Comparison of ENCODE assay signal across 21 cellular contexts in the genomic region with DNA sequence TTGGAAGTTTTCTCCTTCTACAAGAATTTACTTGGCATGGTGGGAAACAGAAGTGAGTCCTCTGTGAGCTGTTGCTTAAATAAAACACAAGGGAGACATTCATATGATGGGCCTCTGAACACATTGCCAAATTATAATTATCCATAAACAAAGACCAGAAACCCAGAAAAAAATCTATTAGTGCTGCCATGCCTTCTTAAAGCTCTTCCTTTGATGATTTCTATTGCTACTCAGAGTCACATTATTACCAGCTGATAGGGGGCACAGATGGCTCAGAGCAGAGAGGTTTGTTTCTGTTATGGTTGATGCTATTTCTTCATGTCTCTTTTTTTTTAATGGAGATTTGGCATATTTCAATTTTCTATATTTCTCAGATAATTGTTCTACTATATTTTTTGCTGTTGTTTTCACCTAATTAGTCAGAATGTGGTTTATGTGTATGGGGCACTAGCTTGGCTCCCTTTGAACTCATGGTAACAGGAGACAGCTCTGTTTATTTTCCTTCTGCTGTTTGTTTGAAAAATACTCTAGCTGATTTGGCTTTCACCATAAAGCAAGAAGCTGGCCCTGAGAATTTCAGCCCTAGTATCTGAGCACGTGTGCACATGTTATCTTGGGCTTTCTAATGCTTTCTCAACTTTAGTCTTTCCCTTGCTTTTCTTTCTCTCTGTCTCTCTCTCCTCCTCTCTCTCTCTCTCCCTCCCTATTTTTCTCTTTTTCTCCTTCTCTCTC.
"Had no signal": no experiment of that assay in that cellular context is flagged by ENCODE, and none has a peak within 500 bp of the region (broad histone marks: within the 10 kb centered on the region; RNA-seq: fewer than 3 reads in every experiment).

No MANE protein-coding gene starts in this region.

- H3K27me3 ChIP-seq: colonic mucosa, esophagus squamous epithelium, left lung, right lobe of liver, spleen, tibial artery, upper lobe of left lung, uterus had no signal

- H3K27ac ChIP-seq: colonic mucosa, esophagus squamous epithelium, left lung, lower lobe of right lung, psoas muscle, right lobe of liver, spleen, tibial artery, upper lobe of left lung, uterus had no signal

- DNase-seq: colonic mucosa; dermis blood vessel endothelial cell; esophagus squamous epithelium; foreskin fibroblast; immature natural killer cell; left lung; lower lobe of right lung; naive thymus-derived CD4-positive, alpha-beta T cell; psoas muscle; retina; right lobe of liver; spleen; stimulated activated CD4-positive, alpha-beta T cell treated with anti-CD3 and anti-CD28 coated beads, Interleukin-15, amount 100 ng/mL, for 24 hours; stimulated activated CD4-positive, alpha-beta T cell treated with anti-CD3 and anti-CD28 coated beads, Interleukin-1b, Interleukin-23, amount 100 ng/mL, for 48 hours; stimulated activated CD4-positive, alpha-beta T cell treated with anti-CD3 and anti-CD28 coated beads, Interleukin-4, amount 100 ng/mL, for 24 hours; tibial artery; upper lobe of left lung; uterus had no signal

- H3K4me3 ChIP-seq: colonic mucosa, esophagus squamous epithelium, left lung, lower lobe of right lung, psoas muscle, right lobe of liver, spleen, tibial artery, upper lobe of left lung, uterus had no signal

- H3K36me3 Mint-ChIP-seq: memory B cell; stimulated activated memory B cell treated with anti-CD40 and anti-IgM and Interleukin-4, amounts not matched to agents 10 μg/mL and 1 μg/mL and 100 μg/mL, for 72 hours had no signal

- H3K4me1 ChIP-seq: colonic mucosa, esophagus squamous epithelium, left lung, lower lobe of right lung, spleen, tibial artery, upper lobe of left lung, uterus had no signal

- H3K27ac Mint-ChIP-seq: immature natural killer cell; memory B cell; naive thymus-derived CD4-positive, alpha-beta T cell; stimulated activated memory B cell treated with anti-CD40 and anti-IgM and Interleukin-4, amounts not matched to agents 10 μg/mL and 1 μg/mL and 100 μg/mL, for 72 hours; stimulated activated naive CD8-positive, alpha-beta T cell treated with anti-CD3 and anti-CD28 coated beads, Interleukin-15, Interleukin-2, amounts not matched to agents 100 ng/mL and 50 ng/mL, for 24 hours had no signal

- H3K4me1 Mint-ChIP-seq: memory B cell; stimulated activated memory B cell treated with anti-CD40 and anti-IgM and Interleukin-4, amounts not matched to agents 10 μg/mL and 1 μg/mL and 100 μg/mL, for 72 hours had no signal

- H3K36me3 ChIP-seq: colonic mucosa, esophagus squamous epithelium, left lung, lower lobe of right lung, right lobe of liver, spleen, tibial artery, upper lobe of left lung, uterus had no signal

- H3K4me3 Mint-ChIP-seq: immature natural killer cell; memory B cell; naive thymus-derived CD4-positive, alpha-beta T cell; stimulated activated memory B cell treated with anti-CD40 and anti-IgM and Interleukin-4, amounts not matched to agents 10 μg/mL and 1 μg/mL and 100 μg/mL, for 72 hours; stimulated activated naive CD8-positive, alpha-beta T cell treated with anti-CD3 and anti-CD28 coated beads, Interleukin-15, Interleukin-2, amounts not matched to agents 100 ng/mL and 50 ng/mL, for 24 hours had no signal

- H3K27me3 Mint-ChIP-seq: memory B cell; naive thymus-derived CD4-positive, alpha-beta T cell; stimulated activated memory B cell treated with anti-CD40 and anti-IgM and Interleukin-4, amounts not matched to agents 10 μg/mL and 1 μg/mL and 100 μg/mL, for 72 hours; stimulated activated naive CD8-positive, alpha-beta T cell treated with anti-CD3 and anti-CD28 coated beads, Interleukin-15, Interleukin-2, amounts not matched to agents 100 ng/mL and 50 ng/mL, for 24 hours had no signal

- H3K9me3 ChIP-seq: colonic mucosa, esophagus squamous epithelium, left lung, lower lobe of right lung, psoas muscle, right lobe of liver, spleen, tibial artery, upper lobe of left lung, uterus had no signal

- ATAC-seq: left lung; lower lobe of right lung; naive thymus-derived CD4-positive, alpha-beta T cell; psoas muscle; stimulated activated memory B cell treated with anti-CD40 and anti-IgM and Interleukin-4, amounts not matched to agents 10 μg/mL and 1 μg/mL and 100 μg/mL, for 72 hours had no signal
